Comparison of ENCODE assay signal across 8 cellular contexts in the genomic region with DNA sequence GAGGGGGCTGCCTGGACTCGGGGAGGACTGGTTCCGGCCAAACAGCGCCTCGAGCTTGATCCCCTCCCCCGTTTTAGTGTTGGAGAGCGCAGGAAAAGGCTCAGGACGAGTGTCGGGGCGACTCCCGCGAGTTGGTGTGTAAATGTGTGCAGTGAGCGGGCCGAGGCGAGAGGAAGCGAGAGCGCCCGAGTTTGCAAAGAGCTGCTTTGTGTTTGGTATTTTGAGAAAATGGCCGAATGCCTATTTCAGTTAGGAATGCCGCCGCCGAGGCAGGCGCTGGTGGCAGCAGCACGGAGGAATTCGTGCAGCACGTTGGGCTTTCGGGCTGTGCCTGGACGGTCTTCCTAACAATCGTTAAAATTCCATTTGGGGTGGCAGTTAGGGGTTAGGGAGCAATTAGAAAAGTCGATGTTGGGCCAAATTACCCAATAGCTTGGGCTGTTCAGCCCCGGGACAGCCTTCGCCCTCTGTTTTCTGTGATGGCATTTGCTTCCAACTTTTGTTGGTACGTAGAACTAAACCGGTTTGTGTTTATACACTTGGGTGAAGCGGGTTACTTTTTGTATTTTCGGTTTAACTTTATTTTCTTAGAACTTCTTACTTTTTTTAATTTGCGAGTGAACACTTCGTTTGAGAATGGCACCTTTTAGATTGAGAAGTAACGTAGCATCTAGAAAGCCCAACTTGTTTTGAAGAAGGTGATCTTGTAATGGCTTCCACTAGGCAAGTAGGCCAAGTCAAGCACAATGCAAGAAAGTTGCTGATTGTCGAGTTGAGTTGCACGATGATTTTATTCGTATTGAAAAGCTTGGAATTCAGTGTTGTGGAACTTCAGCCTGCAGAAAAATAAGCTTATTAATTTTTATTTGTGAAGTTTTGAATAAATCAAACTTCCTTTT. TPM values are rescaled to one million over a fixed set of nuclear protein-coding genes. Genes with fewer than 3 reads are reported as not detected.
DNase-seq lines count a peak whose midpoint lies in the region; ATAC-seq and TF ChIP-seq lines count a peak whose summit lies in the region.

No MANE protein-coding gene starts in this region.

- peaks cover 14% of the 10 kb centered on the region for H3K27me3 ChIP-seq in OCI-LY3 (ENCODE audit: low read depth, low read length)

- peaks cover 28% of the 10 kb centered on the region for H3K36me3 Mint-ChIP-seq in activated naive CD8-positive, alpha-beta T cell treated with anti-CD3 and anti-CD28 coated beads for 36 hours

- peaks cover 42% of the 10 kb centered on the region for H3K4me1 Mint-ChIP-seq in activated naive CD8-positive, alpha-beta T cell treated with anti-CD3 and anti-CD28 coated beads for 36 hours

- DNase-seq in Ammon's horn (ENCODE audit: low spot score) (peak; percentile 59), glomerular endothelial cell (ENCODE audit: extremely low read depth, low read depth, low spot score) (peak; percentile 31), nucleus accumbens (lab: John Stamatoyannopoulos, UW) (peak in 45 of 56 donors; percentile 4 to 70 (median 46)), NCI-H345 (lab: John Stamatoyannopoulos, UW) (no peak)
- no peak for DNase-seq in activated naive CD8-positive, alpha-beta T cell treated with anti-CD3 and anti-CD28 coated beads for 36 hours

- peaks cover 61% of the 10 kb centered on the region for H3K79me2 ChIP-seq in OCI-LY3 (ENCODE audit: low read length)

- H2AFZ ChIP-seq in OCI-LY3 (ENCODE audit: low read depth, low read length) = peak overlapping the region; percentile 35; the same call in 1 of the 2 replicates

- H3K9ac ChIP-seq in OCI-LY3 (ENCODE audit: low read length) = peak overlapping the region; percentile 88

- ATAC-seq in GM18861 (IDR thresholded peaks at IDR 0.05; ENCODE audit: unreplicated experiment) = peak; percentile 22
- peak; percentile 26 for ATAC-seq in HG03060 (IDR thresholded peaks at IDR 0.05; ENCODE audit: low read depth, unreplicated experiment)

- peak overlapping the region; percentile 93 for H3K4me3 ChIP-seq in OCI-LY3 (ENCODE audit: low read length)

- no peaks in the 10 kb centered on the region for H3K9me3 Mint-ChIP-seq in activated naive CD8-positive, alpha-beta T cell treated with anti-CD3 and anti-CD28 coated beads for 36 hours

- peaks cover 13% of the 10 kb centered on the region for H3K36me3 ChIP-seq in OCI-LY3 (replicated peaks; ENCODE audit: low read depth, low read length)

- no peaks in the 10 kb centered on the region for H3K27me3 Mint-ChIP-seq in activated naive CD8-positive, alpha-beta T cell treated with anti-CD3 and anti-CD28 coated beads for 36 hours

- peak overlapping the region; percentile 94 for H3K4me3 Mint-ChIP-seq in activated naive CD8-positive, alpha-beta T cell treated with anti-CD3 and anti-CD28 coated beads for 36 hours

- peak overlapping the region; percentile 88 for H3K27ac ChIP-seq in OCI-LY3 (ENCODE audit: low read length)

- H4K20me1 ChIP-seq in OCI-LY3 (ENCODE audit: insufficient read depth, low read length) = peaks cover 27% of the 10 kb centered on the region

- H3K27ac Mint-ChIP-seq in activated naive CD8-positive, alpha-beta T cell treated with anti-CD3 and anti-CD28 coated beads for 36 hours = peak overlapping the region; percentile 96

- H3K9me3 ChIP-seq in OCI-LY3 (ENCODE audit: insufficient read depth, low read length) = no peaks in the 10 kb centered on the region

- peaks cover 26% of the 10 kb centered on the region for H3K4me1 ChIP-seq in OCI-LY3 (ENCODE audit: low read length)

- no peak for TF ChIP-seq CTCF in OCI-LY3 (IDR thresholded peaks at IDR 0.05; ENCODE audit: low read depth, low read length)

- peak overlapping the region; percentile 81 for H3K4me2 ChIP-seq in OCI-LY3 (ENCODE audit: low read length)

RNA-seq across cellular contexts. Expression of gene REST, which starts 1.6 kb away (rescaled TPM):
- total RNA-seq in activated naive CD8-positive, alpha-beta T cell treated with anti-CD3 and anti-CD28 coated beads for 36 hours = 10 to 100 TPM; 35.3 to 35.6 TPM
- total RNA-seq in glomerular endothelial cell = 40.6 and 47.9 TPM in 2 replicates

Comparison
In these comparisons a context has a peak if more than half of its experiments do, and no peak if none do; other contexts are left out.
1. DNase-seq: peak in Ammon's horn (single experiment), glomerular endothelial cell (single experiment) and nucleus accumbens (45 of 56); none in activated naive CD8-positive, alpha-beta T cell treated with anti-CD3 and anti-CD28 coated beads for 36 hours (single experiment) and NCI-H345 (single experiment).